ENCODE assay signal across 8 cellular contexts in the genomic region with DNA sequence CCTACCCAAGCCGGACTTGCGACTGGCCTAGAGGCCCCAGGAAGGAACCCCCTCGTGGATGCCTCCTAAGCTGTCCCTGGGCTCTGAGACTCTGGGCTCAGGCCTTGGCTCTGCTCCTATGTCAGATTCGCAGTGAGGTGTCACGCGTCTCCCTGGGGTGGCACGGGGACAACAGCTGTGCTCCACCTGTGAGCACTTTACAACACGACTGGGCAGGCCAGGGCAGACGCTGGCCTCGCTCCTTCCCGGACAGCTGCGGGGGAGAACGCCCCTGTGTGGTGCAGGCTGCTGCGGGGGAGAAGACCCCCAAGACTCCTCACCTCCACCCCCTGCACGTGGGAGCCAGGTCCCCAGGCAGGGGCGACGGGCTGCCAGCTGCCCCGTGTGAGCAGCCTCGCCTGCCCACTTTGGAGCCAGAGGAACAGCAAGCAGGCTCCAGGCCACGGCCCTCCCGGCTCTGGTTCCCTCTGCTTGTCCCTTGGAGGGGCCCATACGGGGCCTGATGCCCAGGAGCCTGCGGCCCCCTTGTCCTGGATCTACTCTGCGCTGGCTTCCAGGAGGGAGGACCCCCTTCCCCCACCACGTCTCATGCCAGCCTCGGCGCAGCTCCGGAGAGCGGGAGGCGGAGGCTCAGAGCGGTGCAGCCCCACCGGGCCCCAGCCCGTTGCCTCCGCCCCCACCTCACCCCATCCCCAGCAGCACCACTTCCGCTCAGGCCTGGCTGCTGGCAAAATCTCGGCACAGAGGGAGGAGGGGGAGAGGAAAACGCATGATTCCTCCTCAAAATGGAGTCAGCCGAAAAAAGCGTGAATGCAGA. TPM values are rescaled to one million over a fixed set of nuclear protein-coding genes. Genes with fewer than 3 reads are reported as not detected.
A peak's percentile ranks its signal among the peaks of the same experiment; 100 is the strongest.
DNase-seq lines count a peak whose midpoint lies in the region; ATAC-seq and TF ChIP-seq lines count a peak whose summit lies in the region.

No MANE protein-coding gene starts in this region.

- no peaks in the 10 kb centered on the region for H3K9me3 ChIP-seq in effector memory CD4-positive, alpha-beta T cell (ENCODE audit: control insufficient read depth, low read length)
- no peaks in the 10 kb centered on the region for H3K9me3 ChIP-seq in vagina

- H3K27me3 ChIP-seq in effector memory CD4-positive, alpha-beta T cell (replicated peaks; ENCODE audit: control insufficient read depth, insufficient read depth, low read length, poor library complexity, severe bottlenecking): no peaks in the 10 kb centered on the region
- H3K27me3 ChIP-seq in vagina: no peaks in the 10 kb centered on the region

- DNase-seq in G401 (ENCODE audit: low spot score) (peak; percentile 10), posterior cingulate gyrus (peak in 9 of 10 donors; percentile 26 to 88 (median 40)), vagina (ENCODE audit: extremely low spot score in 2 of 2) (no peak), GM19238 (ENCODE audit: insufficient read length, low spot score) (no peak)
- peak; percentile 82 for DNase-seq in activated CD4-positive, alpha-beta T cell treated with anti-CD3 and anti-CD28 coated beads for 48 hours
- DNase-seq in effector memory CD4-positive, alpha-beta T cell: peak; percentile 17 to 55 (median 26)

- peaks cover 30% of the 10 kb centered on the region for H3K4me1 ChIP-seq in effector memory CD4-positive, alpha-beta T cell (ENCODE audit: control insufficient read depth, insufficient read depth, low read length, poor library complexity, severe bottlenecking)
- peaks cover 18% of the 10 kb centered on the region for H3K4me1 ChIP-seq in vagina

- peak overlapping the region; percentile 40 for H3K4me3 ChIP-seq in effector memory CD4-positive, alpha-beta T cell (ENCODE audit: insufficient read depth, low read depth, low read length, poor library complexity, severe bottlenecking)
- peak overlapping the region; percentile 38 to 40 for H3K4me3 ChIP-seq in vagina

- in situ Hi-C loops in G401 (cut with HindIII; ENCODE audit: low sequenced_read_pairs): no loop called here

- peak overlapping the region; percentile 79 for H3K27ac ChIP-seq in effector memory CD4-positive, alpha-beta T cell (ENCODE audit: insufficient read depth, low read length, poor library complexity, severe bottlenecking)
- H3K27ac ChIP-seq in vagina: peak overlapping the region; percentile 58

- H3K36me3 ChIP-seq in effector memory CD4-positive, alpha-beta T cell (ENCODE audit: control insufficient read depth, insufficient read depth, low read length): no peaks in the 10 kb centered on the region
- no peaks in the 10 kb centered on the region for H3K36me3 ChIP-seq in vagina

- intact Hi-C loops in posterior cingulate gyrus (cut with DNase I) (loop anchor here (5.0 kb wide), 1 partner anchor 90 kb away; no protein-coding TSS in a partner anchor), vagina (cut with DNase I) (no loop called here)

- no peak for TF ChIP-seq CTCF in vagina (IDR thresholded peaks at IDR 0.05)

- no peak for ATAC-seq in HG03521 (IDR thresholded peaks at IDR 0.05; ENCODE audit: unreplicated experiment)
- no peak for ATAC-seq in GM21360 (IDR thresholded peaks at IDR 0.05; ENCODE audit: unreplicated experiment)

- no peak for TF ChIP-seq POLR2A in vagina (IDR thresholded peaks at IDR 0.05)

RNA-seq across cellular contexts. Expression of gene SARDH, which starts 36.0 kb away (rescaled TPM):
- 13.2 and 17.3 TPM in 2 replicates for total RNA-seq in G401 (2014; rRNA removed; shearing (Covaris generic))
- 2.0 TPM for total RNA-seq in vagina

Comparison
In these comparisons a context has a peak if more than half of its experiments do, and no peak if none do; other contexts are left out.
1. DNase-seq: peak in G401 (single experiment), activated CD4-positive, alpha-beta T cell treated with anti-CD3 and anti-CD28 coated beads for 48 hours (single experiment), effector memory CD4-positive, alpha-beta T cell (3 of 3) and posterior cingulate gyrus (9 of 10); none in vagina (0 of 2) and GM19238 (single experiment).